Comparison of ENCODE assay signal across 1 cellular context in genomic region chr22:19970479-19971275, GRCh38.
TF ChIP-seq lines count a peak whose summit lies in the region.

No MANE protein-coding gene starts in this region.

TF ChIP-seq in endothelial cell of umbilical vein, 7 proteins besides CTCF, POLR2A, EP300 and RAD21:
- no peak for TF ChIP-seq GATA2 (IDR thresholded peaks at IDR 0.05; ENCODE audit: insufficient read depth, insufficient read length, low read depth, low read length)
- TF ChIP-seq MAX (IDR thresholded peaks at IDR 0.05; ENCODE audit: insufficient read depth, insufficient read length) = no peak
- no peak for TF ChIP-seq MYC (IDR thresholded peaks at IDR 0.05; ENCODE audit: low read depth, low read length)
- no peak for TF ChIP-seq EZH2 (IDR thresholded peaks at IDR 0.05; ENCODE audit: borderline replicate concordance, low read depth, low read length, severe bottlenecking)
- TF ChIP-seq POLR2AphosphoS5 (IDR thresholded peaks at IDR 0.05; ENCODE audit: insufficient read depth, low read depth, low read length) = no peak
- TF ChIP-seq FOS (IDR thresholded peaks at IDR 0.05; ENCODE audit: borderline replicate concordance, insufficient read depth, low read length) = no peak
- no peak for TF ChIP-seq JUN (IDR thresholded peaks at IDR 0.05; ENCODE audit: borderline replicate concordance, insufficient read depth, insufficient read length, low read depth)
